Comparison of ENCODE assay signal across 9 cellular contexts in the genomic region with DNA sequence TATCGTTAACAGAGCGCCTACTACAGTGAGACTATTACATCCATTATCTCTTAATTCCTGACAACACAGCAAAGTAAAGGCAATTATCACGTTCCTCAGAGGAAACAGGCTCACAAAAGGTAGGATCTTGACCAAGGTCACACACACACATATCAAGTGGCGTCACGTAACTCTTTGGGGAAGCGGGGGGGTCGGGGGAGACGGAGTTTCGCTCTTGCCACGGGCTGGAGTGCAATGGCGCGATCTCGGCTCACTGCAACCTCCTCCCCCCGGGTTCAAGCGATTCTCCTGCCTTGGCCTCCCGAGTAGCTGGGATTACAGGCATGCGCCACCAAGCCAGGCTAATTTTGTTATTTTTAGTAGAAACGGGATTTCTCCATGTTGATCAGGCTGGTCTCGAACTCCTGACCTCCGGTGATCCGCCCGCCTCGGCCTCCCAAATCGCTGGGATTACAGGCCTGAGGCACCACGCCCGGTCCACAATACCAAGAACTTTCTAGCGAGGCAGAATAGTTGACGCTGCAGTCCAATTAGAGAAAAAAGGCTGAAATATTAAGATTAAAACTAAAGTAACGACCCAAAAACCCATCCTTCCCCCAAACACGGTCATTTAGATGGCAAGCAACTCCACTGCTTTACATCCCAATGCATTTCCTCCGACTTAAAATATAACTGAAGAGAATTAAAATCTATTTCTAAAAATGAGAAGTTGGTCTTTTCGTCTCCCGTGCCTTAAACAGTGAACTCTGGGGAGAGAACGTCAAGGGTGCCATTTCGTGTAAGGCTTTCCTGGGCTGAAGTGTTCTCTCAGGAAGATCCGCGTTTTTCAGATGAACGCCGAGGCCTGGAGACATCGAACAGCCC. TPM values are rescaled to one million over a fixed set of nuclear protein-coding genes. Genes with fewer than 3 reads are reported as not detected.
DNase-seq lines count a peak whose midpoint lies in the region; ATAC-seq and TF ChIP-seq lines count a peak whose summit lies in the region.
"Had no signal": no experiment of that assay in that cellular context is flagged by ENCODE, and none has a peak within 500 bp of the region (broad histone marks: within the 10 kb centered on the region; RNA-seq: fewer than 3 reads in every experiment).

No MANE protein-coding gene starts in this region.

- TF ChIP-seq CTCF in Caco-2 (IDR thresholded peaks at IDR 0.05; ENCODE audit: insufficient read depth in 1 of 2, low read depth in 1 of 2, low read length in 1 of 2, severe bottlenecking in 1 of 2, unreplicated experiment in 1 of 2): no peak
- peak; percentile 8; the same call in 1 of the 2 replicates for TF ChIP-seq CTCF in LNCaP clone FGC (IDR thresholded peaks at IDR 0.05; ENCODE audit: control insufficient read depth, extremely low read depth, insufficient read depth)

- no peaks in the 10 kb centered on the region for H3K27me3 Mint-ChIP-seq in Caco-2 (ENCODE audit: insufficient read depth, unreplicated experiment)
- H3K27me3 Mint-ChIP-seq in stimulated activated memory B cell treated with anti-CD40 and anti-IgM and Interleukin-4, amounts not matched to agents 10 μg/mL and 1 μg/mL and 100 μg/mL, for 72 hours: no peaks in the 10 kb centered on the region

- peak overlapping the region; percentile 97 for H3K4me3 Mint-ChIP-seq in Caco-2 (ENCODE audit: unreplicated experiment)
- peak overlapping the region; percentile 100 for H3K4me3 Mint-ChIP-seq in stimulated activated memory B cell treated with anti-CD40 and anti-IgM and Interleukin-4, amounts not matched to agents 10 μg/mL and 1 μg/mL and 100 μg/mL, for 72 hours

- no peak for ATAC-seq in stimulated activated memory B cell treated with anti-CD40 and anti-IgM and Interleukin-4, amounts not matched to agents 10 μg/mL and 1 μg/mL and 100 μg/mL, for 72 hours
- no peak for ATAC-seq in HG03045 (IDR thresholded peaks at IDR 0.05; ENCODE audit: unreplicated experiment)

- no TSS peak for BruUV-seq in Caco-2 (replicated peaks; lab: Mats Ljungman, UMichigan)

- H3K4me3 ChIP-seq in Caco-2 (ENCODE audit: low read depth, low read length) (peak overlapping the region; percentile 98), LNCaP clone FGC (ENCODE audit: low read depth, low read length) (peak overlapping the region; percentile 90), duodenal mucosa (ENCODE audit: low read depth in 1 of 2, low read length in 2 of 2) (peak overlapping the region; percentile 80 to 81), mucosa of rectum (ENCODE audit: low read length in 2 of 2) (peak overlapping the region; percentile 87 to 95)

- no peaks in the 10 kb centered on the region for H3K27me3 ChIP-seq in Caco-2 (replicated peaks; ENCODE audit: control insufficient read depth, insufficient read depth, low read length)
- H3K27me3 ChIP-seq in duodenal mucosa (ENCODE audit: control insufficient read depth in 1 of 2, insufficient read depth in 2 of 2, low read length in 2 of 2): no peaks in the 10 kb centered on the region
- H3K27me3 ChIP-seq in mucosa of rectum (ENCODE audit: control insufficient read depth in 2 of 2, insufficient read depth in 2 of 2, low read length in 2 of 2): no peaks in the 10 kb centered on the region

- peaks cover 67% of the 10 kb centered on the region for H3K36me3 Mint-ChIP-seq in Caco-2 (ENCODE audit: insufficient read depth, unreplicated experiment)
- peaks cover 54% of the 10 kb centered on the region for H3K36me3 Mint-ChIP-seq in stimulated activated memory B cell treated with anti-CD40 and anti-IgM and Interleukin-4, amounts not matched to agents 10 μg/mL and 1 μg/mL and 100 μg/mL, for 72 hours

- CTCF ChIA-PET in Caco-2 (lab: Charles Lee): no interaction called here

- peaks cover 21% of the 10 kb centered on the region for H3K4me1 Mint-ChIP-seq in Caco-2 (ENCODE audit: low read depth, unreplicated experiment)
- peaks cover 54% of the 10 kb centered on the region for H3K4me1 Mint-ChIP-seq in stimulated activated memory B cell treated with anti-CD40 and anti-IgM and Interleukin-4, amounts not matched to agents 10 μg/mL and 1 μg/mL and 100 μg/mL, for 72 hours

- H3K9ac ChIP-seq in duodenal mucosa (ENCODE audit: low read depth in 1 of 2, low read length in 2 of 2) (peak overlapping the region; percentile 99), mucosa of rectum (ENCODE audit: low read depth in 1 of 2, low read length in 2 of 2) (peak overlapping the region; percentile 99 to 100)

- peak overlapping the region; percentile 47 for H3K27ac Mint-ChIP-seq in Caco-2 (ENCODE audit: unreplicated experiment)
- H3K27ac Mint-ChIP-seq in stimulated activated memory B cell treated with anti-CD40 and anti-IgM and Interleukin-4, amounts not matched to agents 10 μg/mL and 1 μg/mL and 100 μg/mL, for 72 hours: peak overlapping the region; percentile 100

- H3K9me3 ChIP-seq in Caco-2: no peaks in the 10 kb centered on the region
- no peaks in the 10 kb centered on the region for H3K9me3 ChIP-seq in duodenal mucosa (ENCODE audit: control insufficient read depth in 1 of 2, low read length in 2 of 2)
- H3K9me3 ChIP-seq in mucosa of rectum (ENCODE audit: control insufficient read depth in 2 of 2, low read length in 2 of 2): no peaks in the 10 kb centered on the region

- H3K4me1 ChIP-seq in Caco-2 (peaks cover 28% of the 10 kb centered on the region), duodenal mucosa (ENCODE audit: control insufficient read depth in 1 of 2, insufficient read depth in 2 of 2, low read length in 2 of 2) (peaks cover 30% of the 10 kb centered on the region in 2 donors), mucosa of rectum (ENCODE audit: control insufficient read depth in 2 of 2, insufficient read depth in 2 of 2, low read length in 2 of 2) (peaks cover 13 to 24% of the 10 kb centered on the region in 2 donors)

- peaks cover 9% of the 10 kb centered on the region for H3K9me3 Mint-ChIP-seq in Caco-2 (ENCODE audit: unreplicated experiment)
- peaks cover 2% of the 10 kb centered on the region for H3K9me3 Mint-ChIP-seq in stimulated activated memory B cell treated with anti-CD40 and anti-IgM and Interleukin-4, amounts not matched to agents 10 μg/mL and 1 μg/mL and 100 μg/mL, for 72 hours

- H3K27ac ChIP-seq in duodenal mucosa (ENCODE audit: low read depth, low read length): peak overlapping the region; percentile 100
- peak overlapping the region; percentile 100 for H3K27ac ChIP-seq in mucosa of rectum (ENCODE audit: low read depth in 2 of 2, low read length in 2 of 2)

- no peaks in the 10 kb centered on the region for H3K36me3 ChIP-seq in Caco-2 (ENCODE audit: control insufficient read depth, insufficient read depth, low read length)
- H3K36me3 ChIP-seq in duodenal mucosa (ENCODE audit: control insufficient read depth in 1 of 2, insufficient read depth in 2 of 2, low read length in 2 of 2): peaks cover 5 to 24% of the 10 kb centered on the region in 2 donors
- H3K36me3 ChIP-seq in mucosa of rectum (ENCODE audit: control insufficient read depth in 2 of 2, insufficient read depth in 2 of 2, low read length in 2 of 2): peaks cover 17 to 19% of the 10 kb centered on the region in 2 donors

- DNase-seq in Caco-2: peak in 1 of 2 experiments; percentile 24
- no peak for DNase-seq in LNCaP clone FGC (ENCODE audit: low read depth)
- DNase-seq in activated CD4-positive, alpha-beta T cell treated with anti-CD3 and anti-CD28 coated beads for 4 hours: peak; percentile 43 to 49
- DNase-seq in epidermal melanocyte (ENCODE audit: insufficient read length, low spot score): no peak

- intact Hi-C loops in Caco-2 (cut with micrococcal nuclease; ENCODE audit: unreplicated experiment): no loop called here

- POLR2A ChIA-PET in Caco-2 (lab: Charles Lee): no interaction called here

RNA-seq across cellular contexts. Expression of a gene that starts 1.1 kb away (rescaled TPM):
- total RNA-seq in Caco-2 (2022): 359 and 367 TPM in 2 replicates

RNA-seq across cellular contexts. Expression of a gene that starts 37.1 kb away (rescaled TPM):
- 13.4 and 18.2 TPM in 2 replicates for total RNA-seq in Caco-2 (2022)

RNA-seq across cellular contexts. Expression of a gene that starts 50.0 kb away (rescaled TPM):
- 0.14 and 0.27 TPM in 2 replicates for total RNA-seq in Caco-2 (2022)
- total RNA-seq: T-helper 2 cell treated with Interferon-gamma antibody and Interleukin-4, amounts not matched to agents 100 ng/mL and 5 ng/mL, for 36 hours had no signal

Comparison
In these comparisons a context has a peak if more than half of its experiments do, and no peak if none do; other contexts are left out.
1. DNase-seq: peak in activated CD4-positive, alpha-beta T cell treated with anti-CD3 and anti-CD28 coated beads for 4 hours (2 of 2); none in LNCaP clone FGC (single experiment) and epidermal melanocyte (single experiment).
2. Peak in every context shown above with its lines, with median percentiles within 50 percentile points of each other: H3K4me3 ChIP-seq.